Comparison of ENCODE assay signal across 9 cellular contexts in the genomic region with DNA sequence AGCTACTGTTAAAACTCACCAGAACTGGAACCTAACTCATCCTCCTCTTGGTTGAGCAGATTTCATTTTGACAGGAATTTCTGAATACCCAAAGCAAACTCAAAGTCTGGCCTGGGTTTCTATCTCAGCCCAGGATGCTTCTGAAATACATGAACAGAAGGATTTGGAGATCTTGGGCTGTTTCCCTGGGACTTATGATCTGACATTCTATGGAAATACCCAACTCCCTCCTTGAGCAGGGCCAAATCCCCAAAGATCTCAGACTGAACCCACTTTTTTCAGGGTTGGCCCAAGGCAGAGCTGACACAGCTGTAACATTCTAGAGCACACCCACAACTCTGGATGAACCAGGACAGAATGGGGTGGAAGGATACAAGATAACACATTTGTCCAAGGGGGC. TPM values are rescaled to one million over a fixed set of nuclear protein-coding genes. Genes with fewer than 3 reads are reported as not detected.
DNase-seq lines count a peak whose midpoint lies in the region; ATAC-seq and TF ChIP-seq lines count a peak whose summit lies in the region.
"Had no signal": no experiment of that assay in that cellular context is flagged by ENCODE, and none has a peak within 500 bp of the region (broad histone marks: within the 10 kb centered on the region; RNA-seq: fewer than 3 reads in every experiment).

No MANE protein-coding gene starts in this region.

- peaks cover 33% of the 10 kb centered on the region for H3K4me1 Mint-ChIP-seq in activated CD4-positive, alpha-beta T cell treated with anti-CD3 and anti-CD28 coated beads, Interleukin-2, amount 10 ng/mL, durations not matched to agents 7 days and 5 days
- peaks cover 26% of the 10 kb centered on the region for H3K4me1 Mint-ChIP-seq in memory B cell

- peak overlapping the region in 1 of 2 donors; percentile 28 for H3K27ac ChIP-seq in thoracic aorta

- POLR2A ChIA-PET in activated CD4-positive, alpha-beta T cell treated with anti-CD3 and anti-CD28 coated beads, Interleukin-2, amount 10 ng/mL, durations not matched to agents 7 days and 5 days (lab: Charles Lee), result no interaction called here

- H3K4me3 ChIP-seq in adipocyte (ENCODE audit: low read length), result peak overlapping the region; percentile 98
- peak overlapping the region; percentile 100 for H3K4me3 ChIP-seq in thoracic aorta

- peak overlapping the region; percentile 93 for H3K4me3 Mint-ChIP-seq in activated CD4-positive, alpha-beta T cell treated with anti-CD3 and anti-CD28 coated beads, Interleukin-2, amount 10 ng/mL, durations not matched to agents 7 days and 5 days
- peak overlapping the region; percentile 93 for H3K4me3 Mint-ChIP-seq in memory B cell

- DNase-seq in activated CD4-positive, alpha-beta T cell treated with anti-CD3 and anti-CD28 coated beads, Interleukin-2, amount 10 ng/mL, durations not matched to agents 7 days and 5 days, result no peak
- DNase-seq in activated CD4-positive, alpha-beta T cell treated with anti-CD3 and anti-CD28 coated beads for 1 hour, result no peak
- DNase-seq in adipocyte (ENCODE audit: low read depth) (no peak), memory B cell (ENCODE audit: low spot score in 2 of 2) (no peak), thoracic aorta (ENCODE audit: low spot score) (no peak), inferior parietal cortex (ENCODE audit: extremely low spot score) (no peak), NCI-H1048 (lab: John Stamatoyannopoulos, UW) (no peak), NCI-H69 (lab: John Stamatoyannopoulos, UW) (no peak)
- DNase-seq: activated CD8-positive, alpha-beta memory T cell treated with anti-CD3 and anti-CD28 coated beads, Interleukin-2, amount 50 U/mL, for 48 hours had no signal

- TF ChIP-seq CTCF in thoracic aorta (IDR thresholded peaks at IDR 0.05), result no peak

- H3K36me3 ChIP-seq in adipocyte (ENCODE audit: control insufficient read depth, insufficient read depth, low read length, severe bottlenecking), result no peaks in the 10 kb centered on the region
- H3K36me3 ChIP-seq in thoracic aorta, result no peaks in the 10 kb centered on the region

- CTCF ChIA-PET in activated CD4-positive, alpha-beta T cell treated with anti-CD3 and anti-CD28 coated beads, Interleukin-2, amount 10 ng/mL, durations not matched to agents 7 days and 5 days (lab: Charles Lee), result interaction anchor here (1.0 to 2.4 kb wide), 6 partner anchors 19 to 137 kb away, joined by 3 to 12 read pairs (median 4); a partner anchor contains a TSS

- ATAC-seq in memory B cell (ENCODE audit: low read depth) (no peak), thoracic aorta (ENCODE audit: insufficient number of reproducible peaks, low FRiP score, low read depth) (no peak)

- H3K27me3 ChIP-seq in adipocyte (replicated peaks; ENCODE audit: control insufficient read depth, insufficient read depth, low read length), result no peaks in the 10 kb centered on the region
- no peaks in the 10 kb centered on the region for H3K27me3 ChIP-seq in thoracic aorta (replicated peaks; ENCODE audit: insufficient read depth)

- H3K27ac Mint-ChIP-seq in activated CD4-positive, alpha-beta T cell treated with anti-CD3 and anti-CD28 coated beads, Interleukin-2, amount 10 ng/mL, durations not matched to agents 7 days and 5 days, result peak overlapping the region; percentile 86
- peak overlapping the region; percentile 93 for H3K27ac Mint-ChIP-seq in memory B cell

- H3K36me3 Mint-ChIP-seq in activated CD4-positive, alpha-beta T cell treated with anti-CD3 and anti-CD28 coated beads, Interleukin-2, amount 10 ng/mL, durations not matched to agents 7 days and 5 days (ENCODE audit: low read depth), result peaks cover 29% of the 10 kb centered on the region
- H3K36me3 Mint-ChIP-seq in memory B cell, result peaks cover 6% of the 10 kb centered on the region

- H3K9me3 Mint-ChIP-seq in activated CD4-positive, alpha-beta T cell treated with anti-CD3 and anti-CD28 coated beads, Interleukin-2, amount 10 ng/mL, durations not matched to agents 7 days and 5 days, result no peaks in the 10 kb centered on the region
- no peaks in the 10 kb centered on the region for H3K9me3 Mint-ChIP-seq in memory B cell

- peaks cover 27% of the 10 kb centered on the region for H3K27me3 Mint-ChIP-seq in activated CD4-positive, alpha-beta T cell treated with anti-CD3 and anti-CD28 coated beads, Interleukin-2, amount 10 ng/mL, durations not matched to agents 7 days and 5 days
- no peaks in the 10 kb centered on the region for H3K27me3 Mint-ChIP-seq in memory B cell

- peak overlapping the region; percentile 79 for H3K9ac ChIP-seq in adipocyte (ENCODE audit: low read length)

- H3K9me3 ChIP-seq in adipocyte (ENCODE audit: control insufficient read depth, low read length) (no peaks in the 10 kb centered on the region), thoracic aorta (no peaks in the 10 kb centered on the region)

- peaks cover 42% of the 10 kb centered on the region for H3K4me1 ChIP-seq in adipocyte (ENCODE audit: control insufficient read depth, insufficient read depth, low read length)
- H3K4me1 ChIP-seq in thoracic aorta (ENCODE audit: control insufficient read depth in 1 of 2, low read depth in 2 of 2), result peaks cover 16 to 29% of the 10 kb centered on the region in 2 donors

RNA-seq across cellular contexts. Expression of a gene that starts 1.1 kb away (rescaled TPM):
- total RNA-seq in activated CD4-positive, alpha-beta T cell treated with anti-CD3 and anti-CD28 coated beads, Interleukin-2, amount 10 ng/mL, durations not matched to agents 7 days and 5 days, result 100 to 1,000 TPM; 259 to 317 TPM
- total RNA-seq in thoracic aorta, result 100 to 1,000 TPM; 436 to 638 TPM
